ENCODE assay signal across 13 cellular contexts in the genomic region with DNA sequence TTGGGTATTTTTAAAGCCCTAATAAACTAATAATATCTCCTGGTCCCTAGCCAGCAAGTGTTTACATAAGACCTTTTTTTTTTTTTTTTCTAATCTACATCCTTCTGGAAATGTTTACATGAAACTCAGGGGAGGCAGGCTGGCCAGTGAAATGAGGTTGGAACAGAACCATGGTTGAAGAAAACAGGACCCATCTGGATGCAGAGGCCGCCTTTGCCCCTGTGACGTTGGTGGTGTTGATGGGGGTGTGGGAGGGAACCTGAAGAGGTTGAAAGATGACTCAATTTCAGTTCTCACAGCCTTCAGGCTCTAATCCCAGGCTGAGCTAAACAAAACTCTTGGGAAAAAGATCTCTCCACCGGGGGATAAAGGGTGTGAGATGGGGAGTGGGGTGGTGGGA.
DNase-seq lines count a peak whose midpoint lies in the region; ATAC-seq, FAIRE-seq and TF ChIP-seq lines count a peak whose summit lies in the region.
"Had no signal": no experiment of that assay in that cellular context is flagged by ENCODE, and none has a peak within 500 bp of the region (broad histone marks: within the 10 kb centered on the region; RNA-seq: fewer than 3 reads in every experiment).

No MANE protein-coding gene starts in this region.

- POLR2A ChIA-PET in activated CD8-positive, alpha-beta T cell treated with anti-CD3 and anti-CD28 coated beads for 36 hours (lab: Charles Lee), result no interaction called here

- no peak overlapping the region for H3K9ac ChIP-seq in rectal smooth muscle tissue (ENCODE audit: low read length)

- H3K36me3 Mint-ChIP-seq in activated CD8-positive, alpha-beta T cell treated with anti-CD3 and anti-CD28 coated beads for 36 hours (ENCODE audit: low read depth), result no peaks in the 10 kb centered on the region

- H3K27ac ChIP-seq in rectal smooth muscle tissue (ENCODE audit: low read depth, low read length), result peak overlapping the region; percentile 93

- FAIRE-seq in D721Med (lab: Jason Lieb, UNC), result no peak
- FAIRE-seq: K562, RCC 7860 had no signal

- H3K4me3 ChIP-seq in HFF-Myc (replicated peaks; ENCODE audit: low read depth, low read length), result no peak overlapping the region
- no peak overlapping the region for H3K4me3 ChIP-seq in astrocyte of the spinal cord (ENCODE audit: low read depth, low read length)
- no peak overlapping the region for H3K4me3 ChIP-seq in rectal smooth muscle tissue (ENCODE audit: low read length)
- H3K4me3 ChIP-seq: K562 had no signal

- TF ChIP-seq CTCF in HFF-Myc (IDR thresholded peaks at IDR 0.05; ENCODE audit: low read depth, low read length, missing control alignments) (no peak), astrocyte of the spinal cord (IDR thresholded peaks at IDR 0.05; ENCODE audit: low read depth, low read length) (no peak), D721Med (IDR thresholded peaks at IDR 0.05; ENCODE audit: insufficient read depth, missing control alignments) (no peak)
- TF ChIP-seq CTCF in activated CD8-positive, alpha-beta T cell treated with anti-CD3 and anti-CD28 coated beads for 36 hours (IDR thresholded peaks at IDR 0.05), result no peak

- DNase-seq in HFF-Myc (ENCODE audit: extremely low read depth, low read depth), result peak; percentile 70
- DNase-seq in astrocyte of the spinal cord (ENCODE audit: low read depth, low spot score), result peak; percentile 75
- peak; percentile 14 for DNase-seq in glomerular endothelial cell (ENCODE audit: extremely low read depth, low read depth, low spot score)
- DNase-seq in COLO829 (ENCODE audit: low spot score), result no peak
- DNase-seq in D721Med (ENCODE audit: insufficient read length, low spot score), result no peak
- DNase-seq in activated CD8-positive, alpha-beta T cell treated with anti-CD3 and anti-CD28 coated beads for 36 hours, result no peak
- DNase-seq: activated CD4-positive, alpha-beta memory T cell treated with anti-CD3 and anti-CD28 coated beads, Interleukin-2, amount 10 ng/mL, durations not matched to agents 7 days and 5 days; GOT3; T-helper 9 cell had no signal

- in situ Hi-C loops in astrocyte of the spinal cord (cut with HindIII; ENCODE audit: low sequenced_read_pairs), result no loop called here

- H3K27ac Mint-ChIP-seq in activated CD8-positive, alpha-beta T cell treated with anti-CD3 and anti-CD28 coated beads for 36 hours, result no peak overlapping the region
- H3K27ac Mint-ChIP-seq: activated CD4-positive, alpha-beta memory T cell treated with anti-CD3 and anti-CD28 coated beads, Interleukin-2, amount 10 ng/mL, durations not matched to agents 7 days and 5 days had no signal

- H3K4me1 Mint-ChIP-seq in activated CD8-positive, alpha-beta T cell treated with anti-CD3 and anti-CD28 coated beads for 36 hours (ENCODE audit: low read depth), result no peaks in the 10 kb centered on the region
- H3K4me1 Mint-ChIP-seq: activated CD4-positive, alpha-beta memory T cell treated with anti-CD3 and anti-CD28 coated beads, Interleukin-2, amount 10 ng/mL, durations not matched to agents 7 days and 5 days had no signal

- no peak for ATAC-seq in HG02973 (IDR thresholded peaks at IDR 0.05; ENCODE audit: unreplicated experiment)
- no peak for ATAC-seq in activated CD8-positive, alpha-beta T cell treated with anti-CD3 and anti-CD28 coated beads for 36 hours
- ATAC-seq: K562 had no signal

- H3K36me3 ChIP-seq in rectal smooth muscle tissue (ENCODE audit: control insufficient read depth, insufficient read depth, low read length), result peaks cover 3% of the 10 kb centered on the region

- H3K27me3 ChIP-seq in rectal smooth muscle tissue (ENCODE audit: control insufficient read depth, insufficient read depth, low read length), result no peaks in the 10 kb centered on the region

- peaks cover 49% of the 10 kb centered on the region for H3K4me1 ChIP-seq in rectal smooth muscle tissue (ENCODE audit: control insufficient read depth, insufficient read depth, low read length)

- H3K4me3 Mint-ChIP-seq in activated CD8-positive, alpha-beta T cell treated with anti-CD3 and anti-CD28 coated beads for 36 hours, result no peak overlapping the region
- H3K4me3 Mint-ChIP-seq: activated CD4-positive, alpha-beta memory T cell treated with anti-CD3 and anti-CD28 coated beads, Interleukin-2, amount 10 ng/mL, durations not matched to agents 7 days and 5 days had no signal

- CTCF ChIA-PET in activated CD8-positive, alpha-beta T cell treated with anti-CD3 and anti-CD28 coated beads for 36 hours (lab: Charles Lee), result interaction anchor here (0.9 kb wide), 1 partner anchor 14 kb away, joined by 3 read pairs; no protein-coding TSS in a partner anchor

- H3K27me3 Mint-ChIP-seq in activated CD8-positive, alpha-beta T cell treated with anti-CD3 and anti-CD28 coated beads for 36 hours, result no peaks in the 10 kb centered on the region

- no peaks in the 10 kb centered on the region for H3K9me3 Mint-ChIP-seq in activated CD8-positive, alpha-beta T cell treated with anti-CD3 and anti-CD28 coated beads for 36 hours
- H3K9me3 Mint-ChIP-seq: activated CD4-positive, alpha-beta memory T cell treated with anti-CD3 and anti-CD28 coated beads, Interleukin-2, amount 10 ng/mL, durations not matched to agents 7 days and 5 days had no signal

- intact Hi-C loops in activated CD8-positive, alpha-beta T cell treated with anti-CD3 and anti-CD28 coated beads for 36 hours (cut with micrococcal nuclease), result no loop called here

Comparison
In these comparisons a context has a peak if more than half of its experiments do, and no peak if none do; other contexts are left out.
1. DNase-seq: peak in HFF-Myc (single experiment), astrocyte of the spinal cord (single experiment) and glomerular endothelial cell (single experiment); none in COLO829 (single experiment), D721Med (single experiment) and activated CD8-positive, alpha-beta T cell treated with anti-CD3 and anti-CD28 coated beads for 36 hours (single experiment).